ENCODE assay signal across 1 cellular context in the genomic region with DNA sequence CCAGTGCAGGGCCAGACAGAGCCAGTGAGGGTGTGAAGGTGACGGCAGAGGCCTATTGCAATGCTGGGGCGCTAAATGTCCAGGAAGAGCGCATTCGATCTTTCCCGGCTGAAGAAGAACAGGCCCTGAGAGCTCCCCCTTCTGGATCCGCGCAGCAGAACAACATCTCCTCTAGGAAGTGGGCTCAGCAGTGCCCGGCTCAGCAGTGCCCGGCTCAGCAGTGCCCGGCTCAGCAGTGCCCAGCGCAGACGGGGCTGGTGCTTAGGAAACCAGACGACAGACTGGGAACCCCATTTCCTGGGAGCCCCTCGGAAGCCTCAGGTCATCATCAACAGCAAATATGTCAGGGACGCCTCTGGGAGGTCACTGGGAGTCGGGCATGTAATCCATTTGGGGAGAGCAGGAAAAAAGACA.
TF ChIP-seq lines count a peak whose summit lies in the region.

No MANE protein-coding gene starts in this region.

TF ChIP-seq in GM23338, 12 proteins besides CTCF, POLR2A, EP300 and RAD21 (continued from another document):
- TF ChIP-seq, protein P1, sequence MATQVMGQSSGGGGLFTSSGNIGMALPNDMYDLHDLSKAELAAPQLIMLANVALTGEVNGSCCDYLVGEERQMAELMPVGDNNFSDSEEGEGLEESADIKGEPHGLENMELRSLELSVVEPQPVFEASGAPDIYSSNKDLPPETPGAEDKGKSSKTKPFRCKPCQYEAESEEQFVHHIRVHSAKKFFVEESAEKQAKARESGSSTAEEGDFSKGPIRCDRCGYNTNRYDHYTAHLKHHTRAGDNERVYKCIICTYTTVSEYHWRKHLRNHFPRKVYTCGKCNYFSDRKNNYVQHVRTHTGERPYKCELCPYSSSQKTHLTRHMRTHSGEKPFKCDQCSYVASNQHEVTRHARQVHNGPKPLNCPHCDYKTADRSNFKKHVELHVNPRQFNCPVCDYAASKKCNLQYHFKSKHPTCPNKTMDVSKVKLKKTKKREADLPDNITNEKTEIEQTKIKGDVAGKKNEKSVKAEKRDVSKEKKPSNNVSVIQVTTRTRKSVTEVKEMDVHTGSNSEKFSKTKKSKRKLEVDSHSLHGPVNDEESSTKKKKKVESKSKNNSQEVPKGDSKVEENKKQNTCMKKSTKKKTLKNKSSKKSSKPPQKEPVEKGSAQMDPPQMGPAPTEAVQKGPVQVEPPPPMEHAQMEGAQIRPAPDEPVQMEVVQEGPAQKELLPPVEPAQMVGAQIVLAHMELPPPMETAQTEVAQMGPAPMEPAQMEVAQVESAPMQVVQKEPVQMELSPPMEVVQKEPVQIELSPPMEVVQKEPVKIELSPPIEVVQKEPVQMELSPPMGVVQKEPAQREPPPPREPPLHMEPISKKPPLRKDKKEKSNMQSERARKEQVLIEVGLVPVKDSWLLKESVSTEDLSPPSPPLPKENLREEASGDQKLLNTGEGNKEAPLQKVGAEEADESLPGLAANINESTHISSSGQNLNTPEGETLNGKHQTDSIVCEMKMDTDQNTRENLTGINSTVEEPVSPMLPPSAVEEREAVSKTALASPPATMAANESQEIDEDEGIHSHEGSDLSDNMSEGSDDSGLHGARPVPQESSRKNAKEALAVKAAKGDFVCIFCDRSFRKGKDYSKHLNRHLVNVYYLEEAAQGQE (IDR thresholded peaks at IDR 0.05; ENCODE audit: unreplicated experiment): peak; percentile 40
- TF ChIP-seq JUNB (IDR thresholded peaks at IDR 0.05; ENCODE audit: unreplicated experiment) (no peak), EZH2phosphoT487 (IDR thresholded peaks at IDR 0.05; ENCODE audit: unreplicated experiment) (no peak), POLR2AphosphoS5 (IDR thresholded peaks at IDR 0.05; ENCODE audit: low read depth) (no peak), ZNF114 (CRISPR knock-in tag; IDR thresholded peaks at IDR 0.05) (no peak)
- TF ChIP-seq, protein P2, sequence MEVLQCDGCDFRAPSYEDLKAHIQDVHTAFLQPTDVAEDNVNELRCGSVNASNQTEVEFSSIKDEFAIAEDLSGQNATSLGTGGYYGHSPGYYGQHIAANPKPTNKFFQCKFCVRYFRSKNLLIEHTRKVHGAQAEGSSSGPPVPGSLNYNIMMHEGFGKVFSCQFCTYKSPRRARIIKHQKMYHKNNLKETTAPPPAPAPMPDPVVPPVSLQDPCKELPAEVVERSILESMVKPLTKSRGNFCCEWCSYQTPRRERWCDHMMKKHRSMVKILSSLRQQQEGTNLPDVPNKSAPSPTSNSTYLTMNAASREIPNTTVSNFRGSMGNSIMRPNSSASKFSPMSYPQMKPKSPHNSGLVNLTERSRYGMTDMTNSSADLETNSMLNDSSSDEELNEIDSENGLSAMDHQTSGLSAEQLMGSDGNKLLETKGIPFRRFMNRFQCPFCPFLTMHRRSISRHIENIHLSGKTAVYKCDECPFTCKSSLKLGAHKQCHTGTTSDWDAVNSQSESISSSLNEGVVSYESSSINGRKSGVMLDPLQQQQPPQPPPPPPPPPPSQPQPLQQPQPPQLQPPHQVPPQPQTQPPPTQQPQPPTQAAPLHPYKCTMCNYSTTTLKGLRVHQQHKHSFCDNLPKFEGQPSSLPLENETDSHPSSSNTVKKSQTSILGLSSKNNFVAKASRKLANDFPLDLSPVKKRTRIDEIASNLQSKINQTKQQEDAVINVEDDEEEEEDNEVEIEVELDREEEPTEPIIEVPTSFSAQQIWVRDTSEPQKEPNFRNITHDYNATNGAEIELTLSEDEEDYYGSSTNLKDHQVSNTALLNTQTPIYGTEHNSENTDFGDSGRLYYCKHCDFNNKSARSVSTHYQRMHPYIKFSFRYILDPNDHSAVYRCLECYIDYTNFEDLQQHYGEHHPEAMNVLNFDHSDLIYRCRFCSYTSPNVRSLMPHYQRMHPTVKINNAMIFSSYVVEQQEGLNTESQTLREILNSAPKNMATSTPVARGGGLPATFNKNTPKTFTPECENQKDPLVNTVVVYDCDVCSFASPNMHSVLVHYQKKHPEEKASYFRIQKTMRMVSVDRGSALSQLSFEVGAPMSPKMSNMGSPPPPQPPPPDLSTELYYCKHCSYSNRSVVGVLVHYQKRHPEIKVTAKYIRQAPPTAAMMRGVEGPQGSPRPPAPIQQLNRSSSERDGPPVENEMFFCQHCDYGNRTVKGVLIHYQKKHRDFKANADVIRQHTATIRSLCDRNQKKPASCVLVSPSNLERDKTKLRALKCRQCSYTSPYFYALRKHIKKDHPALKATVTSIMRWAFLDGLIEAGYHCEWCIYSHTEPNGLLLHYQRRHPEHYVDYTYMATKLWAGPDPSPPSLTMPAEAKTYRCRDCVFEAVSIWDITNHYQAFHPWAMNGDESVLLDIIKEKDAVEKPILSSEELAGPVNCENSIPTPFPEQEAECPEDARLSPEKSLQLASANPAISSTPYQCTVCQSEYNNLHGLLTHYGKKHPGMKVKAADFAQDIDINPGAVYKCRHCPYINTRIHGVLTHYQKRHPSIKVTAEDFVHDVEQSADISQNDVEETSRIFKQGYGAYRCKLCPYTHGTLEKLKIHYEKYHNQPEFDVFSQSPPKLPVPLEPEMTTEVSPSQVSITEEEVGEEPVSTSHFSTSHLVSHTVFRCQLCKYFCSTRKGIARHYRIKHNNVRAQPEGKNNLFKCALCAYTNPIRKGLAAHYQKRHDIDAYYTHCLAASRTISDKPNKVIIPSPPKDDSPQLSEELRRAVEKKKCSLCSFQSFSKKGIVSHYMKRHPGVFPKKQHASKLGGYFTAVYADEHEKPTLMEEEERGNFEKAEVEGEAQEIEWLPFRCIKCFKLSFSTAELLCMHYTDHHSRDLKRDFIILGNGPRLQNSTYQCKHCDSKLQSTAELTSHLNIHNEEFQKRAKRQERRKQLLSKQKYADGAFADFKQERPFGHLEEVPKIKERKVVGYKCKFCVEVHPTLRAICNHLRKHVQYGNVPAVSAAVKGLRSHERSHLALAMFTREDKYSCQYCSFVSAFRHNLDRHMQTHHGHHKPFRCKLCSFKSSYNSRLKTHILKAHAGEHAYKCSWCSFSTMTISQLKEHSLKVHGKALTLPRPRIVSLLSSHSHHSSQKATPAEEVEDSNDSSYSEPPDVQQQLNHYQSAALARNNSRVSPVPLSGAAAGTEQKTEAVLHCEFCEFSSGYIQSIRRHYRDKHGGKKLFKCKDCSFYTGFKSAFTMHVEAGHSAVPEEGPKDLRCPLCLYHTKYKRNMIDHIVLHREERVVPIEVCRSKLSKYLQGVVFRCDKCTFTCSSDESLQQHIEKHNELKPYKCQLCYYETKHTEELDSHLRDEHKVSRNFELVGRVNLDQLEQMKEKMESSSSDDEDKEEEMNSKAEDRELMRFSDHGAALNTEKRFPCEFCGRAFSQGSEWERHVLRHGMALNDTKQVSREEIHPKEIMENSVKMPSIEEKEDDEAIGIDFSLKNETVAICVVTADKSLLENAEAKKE (CRISPR knock-in tag; IDR thresholded peaks at IDR 0.05): no peak
